Comparison of ENCODE assay signal across 21 cellular contexts in the genomic region with DNA sequence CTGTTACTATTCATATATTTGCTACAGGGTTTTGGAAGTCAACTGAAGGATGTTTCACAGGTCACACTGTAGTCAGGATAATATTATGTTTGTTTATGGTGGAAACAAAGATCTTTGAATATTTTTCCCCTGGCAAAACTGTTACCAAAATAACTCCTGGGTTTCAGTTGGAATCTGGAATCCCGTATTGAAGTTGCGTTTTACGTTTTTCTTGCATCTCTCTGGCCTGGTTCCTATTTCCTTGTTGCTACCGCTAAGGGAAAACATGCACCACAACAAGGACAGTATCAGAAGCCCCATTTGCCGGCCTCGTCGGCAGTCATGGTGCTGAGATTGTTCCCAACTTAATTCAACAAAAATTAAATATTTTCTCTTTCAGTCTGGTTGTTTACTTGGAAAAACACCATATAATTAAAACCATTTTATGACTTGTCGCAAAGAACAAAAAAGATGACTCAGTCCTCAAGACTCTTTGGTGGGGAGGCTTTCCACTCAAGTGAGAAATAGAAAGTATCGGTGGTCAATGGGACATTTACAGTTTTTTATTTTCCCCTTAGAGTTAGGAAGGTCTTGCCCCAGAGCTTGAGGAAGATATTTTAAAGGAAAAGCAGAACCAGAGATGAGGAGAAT. TPM values are rescaled to one million over a fixed set of nuclear protein-coding genes. Genes with fewer than 3 reads are reported as not detected.
DNase-seq lines count a peak whose midpoint lies in the region; ATAC-seq and TF ChIP-seq lines count a peak whose summit lies in the region.
"Had no signal": no experiment of that assay in that cellular context is flagged by ENCODE, and none has a peak within 500 bp of the region (broad histone marks: within the 10 kb centered on the region; RNA-seq: fewer than 3 reads in every experiment).

No MANE protein-coding gene starts in this region.

- H3K4me3 ChIP-seq in GM23248 (peak overlapping the region; percentile 51), fibroblast of mammary gland (ENCODE audit: control insufficient read depth, low read depth, low read length) (no peak overlapping the region), suprapubic skin (no peak overlapping the region)
- H3K4me3 ChIP-seq: SK-N-MC had no signal

- no peaks in the 10 kb centered on the region for H3K9me3 ChIP-seq in GM23248 (ENCODE audit: low read depth)
- H3K9me3 ChIP-seq in suprapubic skin = no peaks in the 10 kb centered on the region

- TF ChIP-seq POLR2A in suprapubic skin (IDR thresholded peaks at IDR 0.05) = no peak

- H3K27me3 ChIP-seq in GM23248 (replicated peaks; ENCODE audit: insufficient read depth) (no peaks in the 10 kb centered on the region), suprapubic skin (peaks cover 2% of the 10 kb centered on the region)

- in situ Hi-C loops in GM23248 (cut with MboI) = no loop called here

- peak overlapping the region; percentile 51 for H3K9ac ChIP-seq in GM23248

- intact Hi-C loops in left colon (cut with DNase I, micrococcal nuclease) = no loop called here

- no peaks in the 10 kb centered on the region for H4K20me1 ChIP-seq in GM23248 (ENCODE audit: insufficient read depth)

- H3K4me2 ChIP-seq in GM23248 (ENCODE audit: unreplicated experiment) = peak overlapping the region; percentile 72

- no peaks in the 10 kb centered on the region for H3K79me2 ChIP-seq in GM23248 (ENCODE audit: insufficient read depth)

- WGBS in GM23248 (ENCODE audit: low coverage in 1 of 2, low lambda C conversion rate in 2 of 2, missing lambda C conversion rate in 2 of 2), 2 experiments = 8 to 9% methylated on average over 9 of the region's 9 CpGs
- 52% methylated on average over 9 of the region's 9 CpGs for WGBS in suprapubic skin

- peak overlapping the region; percentile 65 for H3K27ac ChIP-seq in GM23248
- H3K27ac ChIP-seq in suprapubic skin = peak overlapping the region; percentile 82
- H3K27ac ChIP-seq: SK-N-MC had no signal

- H3K36me3 ChIP-seq in GM23248 (ENCODE audit: low read depth) (no peaks in the 10 kb centered on the region), suprapubic skin (no peaks in the 10 kb centered on the region)

- TF ChIP-seq CTCF in AG09319 (IDR thresholded peaks at IDR 0.05; ENCODE audit: low read depth, low read length) (no peak), fibroblast of mammary gland (conservative IDR thresholded peaks at IDR 0.05; ENCODE audit: control insufficient read depth, insufficient read depth, low read depth, low read length) (no peak), suprapubic skin (IDR thresholded peaks at IDR 0.05) (no peak)

- H3F3A ChIP-seq in GM23248 (ENCODE audit: insufficient read depth) = peaks cover 11% of the 10 kb centered on the region; the same call in 1 of the 2 replicates

- no peak for ATAC-seq in HG02610 (IDR thresholded peaks at IDR 0.05; ENCODE audit: unreplicated experiment)
- ATAC-seq in left colon = no peak

- H3K9me2 ChIP-seq in GM23248 (ENCODE audit: insufficient read depth) = no peaks in the 10 kb centered on the region

- no peak for TF ChIP-seq EP300 in suprapubic skin (IDR thresholded peaks at IDR 0.05)

- H2AFZ ChIP-seq in GM23248 = peak overlapping the region; percentile 87

- H3K4me1 ChIP-seq in GM23248 (ENCODE audit: insufficient read depth) (peaks cover 40% of the 10 kb centered on the region), suprapubic skin (peaks cover 24% of the 10 kb centered on the region)

- DNase-seq in AG09319 (ENCODE audit: extremely low read depth, low read depth) (peak; percentile 34), GM23248 (peak; percentile 75), fibroblast of mammary gland (ENCODE audit: low read depth) (peak; percentile 33), suprapubic skin (ENCODE audit: low spot score in 2 of 2) (no peak), 8988T (no peak), left colon (no peak)
- DNase-seq: Calu3, DND-41, Karpas-422, NCI-H1092 treated with DMSO at 0.1 percent for 48 hours, NCI-H1436, NCI-H187 treated with DMSO at 0.1 percent for 48 hours, NCI-H2171 treated with DMSO at 0.1 percent for 48 hours, NCI-H345, NCI-H524, NCI-H774, SIG-M5 had no signal

RNA-seq across cellular contexts. Expression of a gene that starts 42.3 kb away (rescaled TPM):
- 7.0 and 9.1 TPM in 2 replicates for total RNA-seq in GM23248 (2014; rRNA removed; shearing (Covaris generic))
- polyA plus RNA-seq in GM23248 (2016; fragmentation: Nextera tagmentation; extraction: Ambion mirVana) = 4.1 and 5.3 TPM in 2 replicates
- total RNA-seq in suprapubic skin (10 to 100 TPM in 2 of 4 donors, 1 to 10 TPM in 2; 7.3 to 16.7 (median 11.8) TPM), left colon (not detected)
- total RNA-seq: HT-29 had no signal
- polyA plus RNA-seq: BJ had no signal

Comparison
In these comparisons a context has a peak if more than half of its experiments do, and no peak if none do; other contexts are left out.
1. DNase-seq: peak in AG09319 (single experiment), GM23248 (single experiment) and fibroblast of mammary gland (single experiment); none in suprapubic skin (0 of 2), 8988T (single experiment) and left colon (0 of 2).